26 cellular contexts compared by ENCODE assay signal in genomic region chr1:6401673-6402072, GRCh38. TPM values are rescaled to one million over a fixed set of nuclear protein-coding genes. Genes with fewer than 3 reads are reported as not detected.
DNase-seq lines count a peak whose midpoint lies in the region; ATAC-seq, FAIRE-seq and TF ChIP-seq lines count a peak whose summit lies in the region.
"Had no signal": no experiment of that assay in that cellular context is flagged by ENCODE, and none has a peak within 500 bp of the region (broad histone marks: within the 10 kb centered on the region; RNA-seq: fewer than 3 reads in every experiment).

No MANE protein-coding gene starts in this region.

- H3K27me3 ChIP-seq in RWPE2 (ENCODE audit: insufficient read depth, poor library complexity, severe bottlenecking): no peaks in the 10 kb centered on the region
- H3K27me3 ChIP-seq in bronchial epithelial cell (ENCODE audit: control insufficient read depth, insufficient read depth, low read length): no peaks in the 10 kb centered on the region
- H3K27me3 ChIP-seq in upper lobe of right lung: peaks cover 10% of the 10 kb centered on the region
- H3K27me3 ChIP-seq: ovary had no signal

- H3K9me3 ChIP-seq in RWPE2 (ENCODE audit: severe bottlenecking) (no peaks in the 10 kb centered on the region), upper lobe of right lung (no peaks in the 10 kb centered on the region)
- H3K9me3 ChIP-seq: ovary, SJSA1 had no signal

- intact Hi-C loops in upper lobe of right lung (cut with DNase I): loop anchor here (5.0 to 10.0 kb wide), 2 partner anchors 39 to 157 kb away; partner anchors contain the start of gene HES3

- no peak for FAIRE-seq in bronchial epithelial cell (lab: Jason Lieb, UNC)
- FAIRE-seq: HepG2, RCC 7860 had no signal

- ATAC-seq in RWPE2 (ENCODE audit: low read depth) (peak; percentile 52; the same call in 2 of the 3 replicates), upper lobe of right lung (peak; percentile 85), HG03469 (IDR thresholded peaks at IDR 0.05; ENCODE audit: unreplicated experiment) (no peak)
- ATAC-seq: activated CD4-positive, alpha-beta T cell treated with anti-CD3 and anti-CD28 coated beads for 36 hours; HepG2; left cardiac atrium; stimulated activated effector memory CD8-positive, alpha-beta T cell treated with anti-CD3 and anti-CD28 coated beads, Interleukin-12 subunit alpha, Interleukin-12 subunit beta, amount 100 ng/mL, for 72 hours had no signal

- H3K36me3 ChIP-seq in RWPE2 (ENCODE audit: low read depth) (no peaks in the 10 kb centered on the region), bronchial epithelial cell (ENCODE audit: control insufficient read depth, insufficient read depth, low read length) (no peaks in the 10 kb centered on the region), upper lobe of right lung (no peaks in the 10 kb centered on the region)
- H3K36me3 ChIP-seq: ovary, SJSA1 had no signal

- no peak for TF ChIP-seq CTCF in RWPE2 (IDR thresholded peaks at IDR 0.05; ENCODE audit: poor library complexity, severe bottlenecking)
- TF ChIP-seq CTCF in bronchial epithelial cell (IDR thresholded peaks at IDR 0.05; ENCODE audit: insufficient read depth, low read length, severe bottlenecking): no peak
- TF ChIP-seq CTCF in upper lobe of right lung (IDR thresholded peaks at IDR 0.05): no peak

- H3K27ac ChIP-seq in RWPE2 (ENCODE audit: poor library complexity, severe bottlenecking): no peak overlapping the region
- H3K27ac ChIP-seq in upper lobe of right lung: no peak overlapping the region
- H3K27ac ChIP-seq: 22Rv1, C4-2B, ovary, SJSA1 had no signal

- H3K4me3 ChIP-seq in RWPE2 (ENCODE audit: severe bottlenecking) (no peak overlapping the region), bronchial epithelial cell (ENCODE audit: low read depth, low read length) (no peak overlapping the region), upper lobe of right lung (no peak overlapping the region)
- H3K4me3 ChIP-seq: ovary, SJSA1 had no signal

- DNase-seq in SIG-M5 treated with dmso at 0.1 percent for 504 hours (lab: John Stamatoyannopoulos, UW; ENCODE audit: unreplicated experiment) (peak; percentile 78), SIG-M5 (lab: John Stamatoyannopoulos, UW) (no peak), RWPE2 (ENCODE audit: low spot score) (no peak), bronchial epithelial cell (ENCODE audit: low read depth) (peak; percentile 82), upper lobe of right lung (no peak), NCI-H526 treated with DMSO at 0.1 percent for 48 hours (lab: John Stamatoyannopoulos, UW) (no peak)
- no peak for DNase-seq in activated CD4-positive, alpha-beta T cell treated with anti-CD3 and anti-CD28 coated beads, Interleukin-2, amount 50 U/mL, for 48 hours
- DNase-seq: activated CD4-positive, alpha-beta T cell treated with anti-CD3 and anti-CD28 coated beads for 36 hours; activated effector memory CD4-positive, alpha-beta T cell treated with Interleukin-2 at 50 U/mL for 16 hours; activated naive CD8-positive, alpha-beta T cell treated with anti-CD3 and anti-CD28 coated beads for 36 hours; anterior cingulate cortex; DMS79 treated with DMSO at 0.1 percent for 48 hours; HCEC 1CT; hypothalamus; left cardiac atrium; NCI-H1105; NCI-H187; NCI-H524 treated with DMSO at 0.1 percent for 48 hours; ovary had no signal

- H3K4me1 ChIP-seq in RWPE2 (ENCODE audit: insufficient read depth, poor library complexity, severe bottlenecking): peaks cover 3% of the 10 kb centered on the region
- no peaks in the 10 kb centered on the region for H3K4me1 ChIP-seq in upper lobe of right lung
- H3K4me1 ChIP-seq: SJSA1 had no signal

RNA-seq across cellular contexts. Expression of gene ACOT7, which starts 8.1 kb away (rescaled TPM):
- total RNA-seq in bronchial epithelial cell (88.1 and 89.8 TPM in 2 replicates), upper lobe of right lung (22.8 TPM)

RNA-seq across cellular contexts. Expression of gene HES2, which starts 18.0 kb away (rescaled TPM):
- total RNA-seq in bronchial epithelial cell: 98.1 and 116 TPM in 2 replicates
- total RNA-seq in upper lobe of right lung: 5.7 TPM
- total RNA-seq: activated naive CD8-positive, alpha-beta T cell treated with anti-CD3 and anti-CD28 coated beads for 36 hours; SJSA1 had no signal

RNA-seq across cellular contexts. Expression of gene ESPN, which starts 22.9 kb away (rescaled TPM):
- total RNA-seq in bronchial epithelial cell (4.5 and 8.4 TPM in 2 replicates), upper lobe of right lung (4.3 TPM)
- total RNA-seq: SJSA1 had no signal

Comparison
In these comparisons a context has a peak if more than half of its experiments do, and no peak if none do; other contexts are left out.
1. DNase-seq: peak in SIG-M5 treated with dmso at 0.1 percent for 504 hours (single experiment) and bronchial epithelial cell (single experiment); none in SIG-M5 (single experiment), RWPE2 (single experiment), upper lobe of right lung (single experiment), activated CD4-positive, alpha-beta T cell treated with anti-CD3 and anti-CD28 coated beads, Interleukin-2, amount 50 U/mL, for 48 hours (0 of 2) and NCI-H526 treated with DMSO at 0.1 percent for 48 hours (single experiment).
2. RNA of gene HES2, which starts 18.0 kb away (total RNA-seq): 98.1 to 116 TPM in bronchial epithelial cell; 5.7 TPM in upper lobe of right lung (single experiment); every median in the first group is over 10 times any median in the second.